In genomic region chr4:176150283-176150682, GRCh38 we compare ENCODE assay signal across 8 cellular contexts. TPM values are rescaled to one million over a fixed set of nuclear protein-coding genes. Genes with fewer than 3 reads are reported as not detected.
DNase-seq lines count a peak whose midpoint lies in the region; ATAC-seq and TF ChIP-seq lines count a peak whose summit lies in the region.

No MANE protein-coding gene starts in this region.

- no peaks in the 10 kb centered on the region for H3K4me1 Mint-ChIP-seq in nephron progenitor cell

- DNase-seq in BE2C: no peak
- DNase-seq in RWPE1 (ENCODE audit: low spot score): peak; percentile 22
- peak; percentile 8 for DNase-seq in hepatic stellate cell (ENCODE audit: low spot score)
- no peak for DNase-seq in activated naive CD4-positive, alpha-beta T cell treated with anti-CD3 and anti-CD28 coated beads, Interleukin-2, amount 50 U/mL, for 16 hours
- no peak for DNase-seq in RPMI8226
- no peak for DNase-seq in nephron progenitor cell

- H3K27me3 Mint-ChIP-seq in nephron progenitor cell (ENCODE audit: low read depth, poor library complexity): peaks cover 3% of the 10 kb centered on the region

- CTCF ChIA-PET in RWPE1 (lab: Yijun Ruan, JAX): interaction anchor here (0.6 to 1.4 kb wide), 7 partner anchors 9 to 347 kb away, joined by 3 to 6 read pairs (median 4); partner anchors contain the start of gene SPCS3

- no peaks in the 10 kb centered on the region for H3K36me3 Mint-ChIP-seq in nephron progenitor cell (ENCODE audit: low read depth)

- ATAC-seq in GM21529 (IDR thresholded peaks at IDR 0.05; ENCODE audit: unreplicated experiment): peak; percentile 79
- no peak for ATAC-seq in HG03439 (IDR thresholded peaks at IDR 0.05; ENCODE audit: unreplicated experiment)

- no peaks in the 10 kb centered on the region for H3K27me3 ChIP-seq in BE2C

- no peaks in the 10 kb centered on the region for H3K9me3 ChIP-seq in BE2C

- H3K36me3 ChIP-seq in BE2C: 0 out of 2 replicates have a peak, but pooled peaks cover 3% of the 10 kb centered on the region

- H3K4me3 Mint-ChIP-seq in nephron progenitor cell: no peak overlapping the region

- H3K4me3 ChIP-seq in BE2C (ENCODE audit: low read depth, low read length): no peak overlapping the region

- TF ChIP-seq CTCF in BE2C (IDR thresholded peaks at IDR 0.05; ENCODE audit: low read depth, low read length): peak; percentile 46
- peak; percentile 37 for TF ChIP-seq CTCF in RWPE1 (conservative IDR thresholded peaks at IDR 0.05; ENCODE audit: low read depth)
- TF ChIP-seq CTCF in nephron progenitor cell (IDR thresholded peaks at IDR 0.05): no peak

- H3K27ac ChIP-seq in RWPE1: no peak overlapping the region

- H3K9me3 Mint-ChIP-seq in nephron progenitor cell: no peaks in the 10 kb centered on the region

- no peak overlapping the region for H3K27ac Mint-ChIP-seq in nephron progenitor cell

- POLR2A ChIA-PET in RWPE1 (lab: Yijun Ruan, JAX; ENCODE audit: low non-redundant PET): no interaction called here

- peaks cover 9% of the 10 kb centered on the region; the same call in 1 of the 2 replicates for H3K4me1 ChIP-seq in BE2C

RNA-seq across cellular contexts. Expression of gene SPATA4, which starts 45.1 kb away (rescaled TPM):
- polyA plus RNA-seq in BE2C (2012; ENCODE audit: insufficient read depth, insufficient read length, low read depth): not detected

Comparison
In these comparisons a context has a peak if more than half of its experiments do, and no peak if none do; other contexts are left out.
1. DNase-seq: peak in RWPE1 (single experiment) and hepatic stellate cell (single experiment); none in BE2C (single experiment), activated naive CD4-positive, alpha-beta T cell treated with anti-CD3 and anti-CD28 coated beads, Interleukin-2, amount 50 U/mL, for 16 hours (single experiment), RPMI8226 (single experiment) and nephron progenitor cell (single experiment).